In genomic region chr1:39832294-39832693, GRCh38 we compare ENCODE assay signal across 22 cellular contexts. TPM values are rescaled to one million over a fixed set of nuclear protein-coding genes. Genes with fewer than 3 reads are reported as not detected.
"Had no signal": no experiment of that assay in that cellular context is flagged by ENCODE, and none has a peak within 500 bp of the region (broad histone marks: within the 10 kb centered on the region; RNA-seq: fewer than 3 reads in every experiment).

No MANE protein-coding gene starts in this region.

- H3K4me3 ChIP-seq: cardiac muscle cell had no signal

- H3K4me1 Mint-ChIP-seq: activated naive CD4-positive, alpha-beta T cell treated with anti-CD3 and anti-CD28 coated beads, Interleukin-2, amount 10 ng/mL, durations not matched to agents 7 days and 5 days; activated naive CD8-positive, alpha-beta T cell treated with anti-CD3 and anti-CD28 coated beads for 36 hours had no signal

- H3K27ac Mint-ChIP-seq: activated CD8-positive, alpha-beta T cell treated with anti-CD3 and anti-CD28 coated beads for 36 hours; activated naive CD4-positive, alpha-beta T cell treated with anti-CD3 and anti-CD28 coated beads, Interleukin-2, amount 10 ng/mL, durations not matched to agents 7 days and 5 days; activated naive CD8-positive, alpha-beta T cell treated with anti-CD3 and anti-CD28 coated beads for 36 hours; activated T-cell treated with anti-CD3 and anti-CD28 coated beads, Interleukin-2, amount 50 U/mL, for 72 hours; activated T-helper 2 cell treated with anti-CD3 and anti-CD28 coated beads, Interferon-gamma antibody, Interleukin-2, Interleukin-4, amounts not matched to agents 10 μg/mL and 5 μg/mL and 100 μg/mL, durations not matched to agents 14 hours and 24 hours and 36 hours; T-helper 1 cell treated with Interleukin-12 subunit alpha and Interleukin-12 subunit beta and Interleukin-4 antibody, amounts not matched to agents 30 μg/mL and 1 μg/mL, for 36 hours had no signal

- H3K9me3 Mint-ChIP-seq: activated CD8-positive, alpha-beta T cell treated with anti-CD3 and anti-CD28 coated beads for 36 hours; activated naive CD4-positive, alpha-beta T cell treated with anti-CD3 and anti-CD28 coated beads, Interleukin-2, amount 10 ng/mL, durations not matched to agents 7 days and 5 days; activated naive CD8-positive, alpha-beta T cell treated with anti-CD3 and anti-CD28 coated beads for 36 hours; activated T-cell treated with anti-CD3 and anti-CD28 coated beads, Interleukin-2, amount 50 U/mL, for 72 hours; activated T-helper 2 cell treated with anti-CD3 and anti-CD28 coated beads, Interferon-gamma antibody, Interleukin-2, Interleukin-4, amounts not matched to agents 10 μg/mL and 5 μg/mL and 100 μg/mL, durations not matched to agents 14 hours and 24 hours and 36 hours; T-helper 1 cell treated with Interleukin-12 subunit alpha and Interleukin-12 subunit beta and Interleukin-4 antibody, amounts not matched to agents 30 μg/mL and 1 μg/mL, for 36 hours had no signal

- H3K27me3 ChIP-seq: brain microvascular endothelial cell, cardiac muscle cell had no signal

- H3K36me3 Mint-ChIP-seq: activated naive CD4-positive, alpha-beta T cell treated with anti-CD3 and anti-CD28 coated beads, Interleukin-2, amount 10 ng/mL, durations not matched to agents 7 days and 5 days had no signal

- FAIRE-seq: TTC549 had no signal

- H3K4me3 Mint-ChIP-seq: activated CD8-positive, alpha-beta T cell treated with anti-CD3 and anti-CD28 coated beads for 36 hours; activated naive CD4-positive, alpha-beta T cell treated with anti-CD3 and anti-CD28 coated beads, Interleukin-2, amount 10 ng/mL, durations not matched to agents 7 days and 5 days; activated naive CD8-positive, alpha-beta T cell treated with anti-CD3 and anti-CD28 coated beads for 36 hours; activated T-cell treated with anti-CD3 and anti-CD28 coated beads, Interleukin-2, amount 50 U/mL, for 72 hours; T-helper 1 cell treated with Interleukin-12 subunit alpha and Interleukin-12 subunit beta and Interleukin-4 antibody, amounts not matched to agents 30 μg/mL and 1 μg/mL, for 36 hours had no signal

- ATAC-seq: activated CD4-positive, CD25-positive, alpha-beta regulatory T cell treated with anti-CD3 and anti-CD28 coated beads, Interleukin-2, amount 50 U/mL, for 24 hours; activated CD8-positive, alpha-beta T cell treated with anti-CD3 and anti-CD28 coated beads for 36 hours; activated T-cell treated with anti-CD3 and anti-CD28 coated beads, Interleukin-2, amount 50 U/mL, for 72 hours; Panc1 had no signal

- H3K27ac ChIP-seq: brain microvascular endothelial cell, cardiac muscle cell had no signal

- DNase-seq: activated CD4-positive, alpha-beta T cell treated with anti-CD3 and anti-CD28 coated beads for 4 hours; activated CD8-positive, alpha-beta memory T cell treated with anti-CD3 and anti-CD28 coated beads, Interleukin-2, amount 50 U/mL, for 4 hours; activated CD8-positive, alpha-beta T cell treated with anti-CD3 and anti-CD28 coated beads for 36 hours; activated gamma-delta T cell treated with Interleukin-2 at 50 U/mL for 16 hours; activated naive CD4-positive, alpha-beta T cell treated with anti-CD3 and anti-CD28 coated beads, Interleukin-2, amount 10 ng/mL, durations not matched to agents 7 days and 5 days; activated naive CD8-positive, alpha-beta T cell treated with anti-CD3 and anti-CD28 coated beads for 36 hours; activated T-cell treated with anti-CD3 and anti-CD28 coated beads, Interleukin-2, amount 50 U/mL, for 72 hours; brain microvascular endothelial cell; KG1; NCI-H1048; NCI-H1930; NCI-H345; NCI-H526; NCI-H774; RPMI8226; SHP77 had no signal

- H3K36me3 ChIP-seq: cardiac muscle cell had no signal

RNA-seq across cellular contexts. Expression of gene BMP8B, which starts 43.6 kb away (rescaled TPM):
- total RNA-seq: cardiac muscle cell had no signal
